8 cellular contexts compared by ENCODE assay signal in genomic region chr22:40347300-40347699, GRCh38. TPM values are rescaled to one million over a fixed set of nuclear protein-coding genes. Genes with fewer than 3 reads are reported as not detected.
DNase-seq lines count a peak whose midpoint lies in the region; ATAC-seq, FAIRE-seq and TF ChIP-seq lines count a peak whose summit lies in the region.

No MANE protein-coding gene starts in this region.

- H3K27me3 ChIP-seq in DND-41 (ENCODE audit: insufficient read depth, low read length, poor library complexity), result no peaks in the 10 kb centered on the region
- no peaks in the 10 kb centered on the region for H3K27me3 ChIP-seq in RWPE2 (ENCODE audit: insufficient read depth, poor library complexity, severe bottlenecking)
- no peaks in the 10 kb centered on the region for H3K27me3 ChIP-seq in esophagus squamous epithelium
- no peaks in the 10 kb centered on the region for H3K27me3 ChIP-seq in prostate gland (replicated peaks; ENCODE audit: insufficient read depth)

- peaks cover 6% of the 10 kb centered on the region; the same call in 1 of the 2 replicates for H4K20me1 ChIP-seq in DND-41 (ENCODE audit: insufficient read depth, low read length)

- peak overlapping the region; percentile 97 for H2AFZ ChIP-seq in DND-41 (ENCODE audit: low read depth, low read length)

- TF ChIP-seq CTCF in DND-41 (IDR thresholded peaks at IDR 0.05; ENCODE audit: borderline replicate concordance, extremely low read depth, low read length, poor library complexity, severe bottlenecking) (no peak), RWPE2 (IDR thresholded peaks at IDR 0.05; ENCODE audit: poor library complexity, severe bottlenecking) (no peak), esophagus squamous epithelium (IDR thresholded peaks at IDR 0.05) (no peak), prostate gland (IDR thresholded peaks at IDR 0.05) (no peak)

- DNase-seq in DND-41 (no peak), RWPE2 (ENCODE audit: low spot score) (no peak), esophagus squamous epithelium (lab: John Stamatoyannopoulos, UW) (no peak), prostate gland (ENCODE audit: low spot score) (no peak), frontal cortex (ENCODE audit: low spot score in 2 of 2) (no peak), germinal center (ENCODE audit: low spot score) (no peak)
- DNase-seq in activated CD4-positive, alpha-beta T cell treated with anti-CD3 and anti-CD28 coated beads for 48 hours, result no peak

- peak overlapping the region; percentile 87 for H3K27ac ChIP-seq in DND-41 (ENCODE audit: low read length)
- H3K27ac ChIP-seq in RWPE2 (ENCODE audit: poor library complexity, severe bottlenecking), result peak overlapping the region; percentile 77
- peak overlapping the region; percentile 79 to 92 (median 87) for H3K27ac ChIP-seq in esophagus squamous epithelium
- H3K27ac ChIP-seq in prostate gland, result peak overlapping the region; percentile 82 to 87

- 11 to 12% methylated on average over 10 of the region's 10 CpGs for WGBS in esophagus squamous epithelium, 2 donors
- WGBS in prostate gland, result 15% methylated on average over 10 of the region's 10 CpGs

- peak overlapping the region; percentile 89 for H3K4me2 ChIP-seq in DND-41 (ENCODE audit: insufficient read depth, low read length)

- H3K9me3 ChIP-seq in DND-41 (ENCODE audit: insufficient read depth, low read length, severe bottlenecking) (no peaks in the 10 kb centered on the region), RWPE2 (ENCODE audit: severe bottlenecking) (no peaks in the 10 kb centered on the region), esophagus squamous epithelium (no peaks in the 10 kb centered on the region), prostate gland (no peaks in the 10 kb centered on the region)

- peak overlapping the region; percentile 67 to 93; a peak in 3 of 4 replicates for H3K4me3 ChIP-seq in DND-41 (ENCODE audit: low read depth in 1 of 2, low read length in 2 of 2)
- peak overlapping the region; percentile 71 for H3K4me3 ChIP-seq in RWPE2 (ENCODE audit: severe bottlenecking)
- peak overlapping the region; percentile 50 to 85 (median 66) for H3K4me3 ChIP-seq in esophagus squamous epithelium
- H3K4me3 ChIP-seq in prostate gland, result peak overlapping the region; percentile 67 to 88

- TF ChIP-seq POLR2A in esophagus squamous epithelium (IDR thresholded peaks at IDR 0.05) (no peak), prostate gland (IDR thresholded peaks at IDR 0.05) (no peak)

- ATAC-seq in DND-41 (ENCODE audit: insufficient read depth, low read depth) (no peak), RWPE2 (ENCODE audit: low read depth) (no peak), GM18519 (IDR thresholded peaks at IDR 0.05; ENCODE audit: low FRiP score, unreplicated experiment) (no peak)

- H3K4me1 ChIP-seq in DND-41 (ENCODE audit: insufficient read depth, low read length) (peaks cover 33% of the 10 kb centered on the region), RWPE2 (ENCODE audit: insufficient read depth, poor library complexity, severe bottlenecking) (peaks cover 15% of the 10 kb centered on the region), esophagus squamous epithelium (peaks cover 15 to 36% (median 20%) of the 10 kb centered on the region in 3 donors), prostate gland (replicated peaks) (peaks cover 4% of the 10 kb centered on the region)

- peaks cover 46% of the 10 kb centered on the region for H3K79me2 ChIP-seq in DND-41 (ENCODE audit: insufficient read depth, low read length)

- peak overlapping the region; percentile 75 for H3K9ac ChIP-seq in DND-41 (ENCODE audit: low read depth, low read length)

- FAIRE-seq in frontal cortex (lab: Jason Lieb, UNC), result no peak

- intact Hi-C loops in esophagus squamous epithelium (cut with DNase I) (loop anchor here (5.0 to 10.0 kb wide), 2 partner anchors 305 to 802 kb away; no protein-coding TSS in a partner anchor), prostate gland (cut with DNase I) (loop anchor here (1.0 to 10.0 kb wide), 5 partner anchors 70 to 812 kb away; partner anchors contain the start of genes RPS19BP1 and TNRC6B)

- H3K36me3 ChIP-seq in DND-41 (ENCODE audit: insufficient read depth, low read length) (peaks cover 35% of the 10 kb centered on the region), RWPE2 (ENCODE audit: low read depth) (peaks cover 48% of the 10 kb centered on the region), esophagus squamous epithelium (peaks cover 0 to 41% (median 20%) of the 10 kb centered on the region in 3 donors), prostate gland (peaks cover 0 to 5% of the 10 kb centered on the region in 2 donors)

RNA-seq across cellular contexts. Expression of gene ADSL, which starts 1.0 kb away (rescaled TPM):
- total RNA-seq in esophagus squamous epithelium (10 to 100 TPM; 32.0 to 98.1 (median 77.8) TPM), prostate gland (10 to 100 TPM; 63.9 to 64.5 TPM), frontal cortex (57.9 TPM)

RNA-seq across cellular contexts. Expression of gene SGSM3, which starts 23.1 kb away (rescaled TPM):
- 10 to 100 TPM; 36.7 to 51.4 (median 46.8) TPM for total RNA-seq in esophagus squamous epithelium
- total RNA-seq in prostate gland, result 100 to 1,000 TPM; 148 to 155 TPM
- total RNA-seq in frontal cortex, result 42.8 TPM
